ENCODE assay signal across 24 cellular contexts in the genomic region with DNA sequence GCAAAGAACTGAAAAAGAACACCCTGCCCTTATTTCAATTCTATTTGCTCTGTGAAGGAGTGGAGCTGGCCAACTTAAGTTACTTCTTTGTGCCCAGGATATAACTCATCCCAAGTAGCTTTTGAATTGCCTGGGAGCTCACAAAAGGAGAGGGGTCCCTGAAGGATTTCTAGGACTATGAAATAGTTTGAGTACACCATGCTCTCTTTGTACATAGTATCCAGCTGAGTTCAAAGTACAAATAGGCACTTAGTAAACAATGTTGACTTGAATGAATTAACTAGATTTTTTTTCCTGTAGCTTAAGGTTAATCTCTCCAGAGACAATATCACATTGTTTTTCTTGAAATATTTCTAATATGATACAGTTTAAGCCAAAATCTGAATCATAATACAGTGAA. TPM values are rescaled to one million over a fixed set of nuclear protein-coding genes. Genes with fewer than 3 reads are reported as not detected.
DNase-seq lines count a peak whose midpoint lies in the region; ATAC-seq, FAIRE-seq and TF ChIP-seq lines count a peak whose summit lies in the region.
"Had no signal": no experiment of that assay in that cellular context is flagged by ENCODE, and none has a peak within 500 bp of the region (broad histone marks: within the 10 kb centered on the region; RNA-seq: fewer than 3 reads in every experiment).

No MANE protein-coding gene starts in this region.

- H3K14ac ChIP-seq in H9 (ENCODE audit: insufficient read depth, low read length) = no peak overlapping the region

- no peaks in the 10 kb centered on the region for H3K9me3 Mint-ChIP-seq in H9
- H3K9me3 Mint-ChIP-seq: activated naive CD4-positive, alpha-beta T cell treated with anti-CD3 and anti-CD28 coated beads, Interleukin-2, amount 10 ng/mL, durations not matched to agents 7 days and 5 days; stimulated activated naive CD8-positive, alpha-beta T cell treated with anti-CD3 and anti-CD28 coated beads, Interleukin-15, Interleukin-2, amounts not matched to agents 100 ng/mL and 50 ng/mL, for 24 hours; T-cell had no signal

- H2BK15ac ChIP-seq in H9 (ENCODE audit: low read depth, low read length) = no peak overlapping the region

- H3K23me2 ChIP-seq in H9 (ENCODE audit: insufficient read length, low read depth, low read length, poor library complexity, severe bottlenecking) = no peaks in the 10 kb centered on the region

- H3K4me1 Mint-ChIP-seq in H9 = no peaks in the 10 kb centered on the region
- H3K4me1 Mint-ChIP-seq: activated naive CD4-positive, alpha-beta T cell treated with anti-CD3 and anti-CD28 coated beads, Interleukin-2, amount 10 ng/mL, durations not matched to agents 7 days and 5 days; T-cell had no signal

- no peak overlapping the region for H4K5ac ChIP-seq in H9 (ENCODE audit: insufficient read length, low read depth, low read length)

- no peak overlapping the region for H4K8ac ChIP-seq in H9 (replicated peaks; ENCODE audit: insufficient read length, low read depth, low read length)

- no peak overlapping the region for H3K4ac ChIP-seq in H9 (ENCODE audit: low read depth, low read length)

- TF ChIP-seq CTCF in pancreas (IDR thresholded peaks at IDR 0.05) = no peak
- TF ChIP-seq CTCF in H9 (conservative IDR thresholded peaks at IDR 0.05) = no peak

- H3K18ac ChIP-seq in H9 (ENCODE audit: insufficient read length, low read depth, low read length) = no peak overlapping the region

- no peak overlapping the region for H3K27ac ChIP-seq in pancreas
- no peak overlapping the region for H3K27ac ChIP-seq in H9 (ENCODE audit: insufficient read length, low read depth, low read length)
- H3K27ac ChIP-seq: epithelial cell of prostate, SJCRH30 had no signal

- no peak overlapping the region for H3K9ac ChIP-seq in H9 (ENCODE audit: extremely low read depth, insufficient read length, low read length)

- H2BK20ac ChIP-seq in H9 (ENCODE audit: low read depth, low read length, poor library complexity, severe bottlenecking) = no peak overlapping the region

- H3K27me3 Mint-ChIP-seq in H9 (ENCODE audit: low read depth) = no peaks in the 10 kb centered on the region; the same call in 1 of the 2 replicates
- H3K27me3 Mint-ChIP-seq: activated naive CD4-positive, alpha-beta T cell treated with anti-CD3 and anti-CD28 coated beads, Interleukin-2, amount 10 ng/mL, durations not matched to agents 7 days and 5 days; stimulated activated naive CD8-positive, alpha-beta T cell treated with anti-CD3 and anti-CD28 coated beads, Interleukin-15, Interleukin-2, amounts not matched to agents 100 ng/mL and 50 ng/mL, for 24 hours had no signal

- H3K9me3 ChIP-seq in pancreas = no peaks in the 10 kb centered on the region
- H3K9me3 ChIP-seq in H9 (ENCODE audit: control insufficient read depth, low read depth, low read length) = no peaks in the 10 kb centered on the region
- H3K9me3 ChIP-seq: SJCRH30 had no signal

- H3K4me1 ChIP-seq in pancreas (peaks cover 3 to 13% (median 11%) of the 10 kb centered on the region in 3 donors), H9 (ENCODE audit: insufficient read depth, low read length) (no peaks in the 10 kb centered on the region)
- H3K4me1 ChIP-seq: SJCRH30 had no signal

- H3K23ac ChIP-seq in H9 (ENCODE audit: insufficient read length, low read depth, low read length) = no peak overlapping the region

- H3T11ph ChIP-seq in H9 (ENCODE audit: low read length) = no peak overlapping the region

- intact Hi-C loops in pancreas (cut with DNase I) = no loop called here

- no peak overlapping the region for H3K4me3 Mint-ChIP-seq in H9
- H3K4me3 Mint-ChIP-seq: activated naive CD4-positive, alpha-beta T cell treated with anti-CD3 and anti-CD28 coated beads, Interleukin-2, amount 10 ng/mL, durations not matched to agents 7 days and 5 days; stimulated activated naive CD8-positive, alpha-beta T cell treated with anti-CD3 and anti-CD28 coated beads, Interleukin-15, Interleukin-2, amounts not matched to agents 100 ng/mL and 50 ng/mL, for 24 hours; T-cell had no signal

- H3K27me3 ChIP-seq in pancreas = no peaks in the 10 kb centered on the region
- H3K27me3 ChIP-seq in H9 (ENCODE audit: insufficient read depth, low read length) = no peaks in the 10 kb centered on the region
- H3K27me3 ChIP-seq: SJCRH30 had no signal

- H3K4me2 ChIP-seq in H9 (ENCODE audit: insufficient read depth, insufficient read length, low read length) = no peak overlapping the region

- no peak overlapping the region for H2BK12ac ChIP-seq in H9 (ENCODE audit: insufficient read length, low read depth, low read length)

- no peak for FAIRE-seq in pancreas (lab: Jason Lieb, UNC)

- H3K79me1 ChIP-seq in H9 (ENCODE audit: insufficient read depth, low read depth, low read length, poor library complexity, severe bottlenecking) = no peaks in the 10 kb centered on the region

- no peak overlapping the region for H2AFZ ChIP-seq in H9 (ENCODE audit: low read length)

- H2BK120ac ChIP-seq in H9 (ENCODE audit: low read depth, low read length, poor library complexity, severe bottlenecking) = no peak overlapping the region

- peak; percentile 74 for ATAC-seq in left lobe of liver
- ATAC-seq in pancreas = peak in 3 of 4 donors; percentile 60 to 85 (median 74)
- ATAC-seq in HG03521 (IDR thresholded peaks at IDR 0.05; ENCODE audit: unreplicated experiment) = no peak
- no peak for ATAC-seq in GM21825 (IDR thresholded peaks at IDR 0.05; ENCODE audit: unreplicated experiment)
- ATAC-seq: T-cell had no signal

- in situ Hi-C loops in SK-MEL-5 (cut with HindIII; ENCODE audit: low pct_unique_long_range_greater_than_20kb, low sequenced_read_pairs) = no loop called here

- H3K27ac Mint-ChIP-seq in H9 = no peak overlapping the region
- H3K27ac Mint-ChIP-seq: activated naive CD4-positive, alpha-beta T cell treated with anti-CD3 and anti-CD28 coated beads, Interleukin-2, amount 10 ng/mL, durations not matched to agents 7 days and 5 days; stimulated activated naive CD8-positive, alpha-beta T cell treated with anti-CD3 and anti-CD28 coated beads, Interleukin-15, Interleukin-2, amounts not matched to agents 100 ng/mL and 50 ng/mL, for 24 hours; T-cell had no signal

- H4K91ac ChIP-seq in H9 (ENCODE audit: insufficient read length, low read depth, low read length) = no peak overlapping the region

- H4K20me1 ChIP-seq in H9 (ENCODE audit: control insufficient read depth, insufficient read depth, insufficient read length) = no peaks in the 10 kb centered on the region

- H2AK5ac ChIP-seq in H9 (ENCODE audit: insufficient read length, low read length) = no peak overlapping the region

- DNase-seq in DMS53 (lab: John Stamatoyannopoulos, UW) (peak; percentile 55), SK-MEL-5 (ENCODE audit: low read depth, low spot score) (peak; percentile 49), left lobe of liver (ENCODE audit: low spot score) (no peak), pancreas (no peak), H9 (no peak), HPDE6-E6E7 (ENCODE audit: extremely low spot score) (no peak)
- DNase-seq: activated CD4-positive, alpha-beta T cell treated with anti-CD3 and anti-CD28 coated beads, Interleukin-2, amount 50 U/mL, for 48 hours; activated CD8-positive, alpha-beta memory T cell treated with anti-CD3 and anti-CD28 coated beads, Interleukin-2, amount 50 U/mL, for 48 hours; activated naive CD4-positive, alpha-beta T cell treated with anti-CD3 and anti-CD28 coated beads, Interleukin-2, amount 10 ng/mL, durations not matched to agents 7 days and 5 days; DMS79 treated with DMSO at 0.1 percent for 48 hours; effector CD4-positive, alpha-beta T cell; GF-D8; HCEC 1CT; kidney; NCI-H1105; NCI-H1930; NCI-H69; SJCRH30; T-cell had no signal

- H3K36me3 Mint-ChIP-seq in H9 (ENCODE audit: insufficient read depth in 1 of 3, low read depth in 3 of 3) = no peaks in the 10 kb centered on the region
- H3K36me3 Mint-ChIP-seq: activated naive CD4-positive, alpha-beta T cell treated with anti-CD3 and anti-CD28 coated beads, Interleukin-2, amount 10 ng/mL, durations not matched to agents 7 days and 5 days; T-cell had no signal

- H3K79me2 ChIP-seq in H9 (ENCODE audit: insufficient read depth, low read length) = no peaks in the 10 kb centered on the region

- H2BK5ac ChIP-seq in H9 (ENCODE audit: insufficient read length, low read length) = no peak overlapping the region

- H3K36me3 ChIP-seq in pancreas = no peaks in the 10 kb centered on the region
- H3K36me3 ChIP-seq: SJCRH30 had no signal

- H3K56ac ChIP-seq in H9 (ENCODE audit: insufficient read length, low read depth, low read length) = no peak overlapping the region

- no peak overlapping the region for H3K4me3 ChIP-seq in pancreas
- H3K4me3 ChIP-seq: lung, SJCRH30 had no signal

RNA-seq across cellular contexts. Expression of a gene that starts 47.7 kb away (rescaled TPM):
- total RNA-seq in SK-MEL-5 (2014; rRNA removed; shearing (Covaris generic)) = 78.0 and 82.4 TPM in 2 replicates
- polyA plus RNA-seq in SK-MEL-5 (2015; cell fraction: cytosol; rRNA removed) = 51.4 and 71.4 TPM in 2 replicates
- 107 and 155 TPM in 2 replicates for polyA plus RNA-seq in SK-MEL-5 (2015; cell fraction: nucleus; rRNA removed)
- total RNA-seq in left lobe of liver (20.0 TPM), pancreas (10 to 100 TPM; 23.4 to 33.0 (median 30.4) TPM), H9 (2021) (70.3 and 71.3 TPM in 2 replicates)
- 10 to 100 TPM; 31.2 to 33.2 TPM for polyA plus RNA-seq in pancreas

RNA-seq across cellular contexts. Expression of a gene that starts 56.1 kb away (rescaled TPM):
- 63.4 and 78.0 TPM in 2 replicates for total RNA-seq in SK-MEL-5 (2014; rRNA removed; shearing (Covaris generic))
- 43.8 and 63.9 TPM in 2 replicates for polyA plus RNA-seq in SK-MEL-5 (2015; cell fraction: cytosol; rRNA removed)
- 59.6 and 82.6 TPM in 2 replicates for polyA plus RNA-seq in SK-MEL-5 (2015; cell fraction: nucleus; rRNA removed)
- total RNA-seq in left lobe of liver (15.3 TPM), pancreas (10 to 100 TPM; 23.9 to 83.3 (median 30.4) TPM), H9 (2021) (22.3 and 26.9 TPM in 2 replicates)
- 10 to 100 TPM in 1 of 2 donors, 1 to 10 TPM in 1; 9.0 to 19.3 TPM for polyA plus RNA-seq in pancreas

Comparison
In these comparisons a context has a peak if more than half of its experiments do, and no peak if none do; other contexts are left out.
1. DNase-seq: peak in DMS53 (single experiment) and SK-MEL-5 (single experiment); none in left lobe of liver (single experiment), pancreas (0 of 6), H9 (single experiment) and HPDE6-E6E7 (single experiment).
2. ATAC-seq: peak in left lobe of liver (single experiment) and pancreas (3 of 4); none in HG03521 (single experiment) and GM21825 (single experiment).